Comparison of ENCODE assay signal across 8 cellular contexts in genomic region chr5:133552925-133553525, GRCh38. TPM values are rescaled to one million over a fixed set of nuclear protein-coding genes. Genes with fewer than 3 reads are reported as not detected.
DNase-seq lines count a peak whose midpoint lies in the region; ATAC-seq and TF ChIP-seq lines count a peak whose summit lies in the region.

No MANE protein-coding gene starts in this region.

- peaks cover 8% of the 10 kb centered on the region for H3K27me3 ChIP-seq in kidney epithelial cell (ENCODE audit: control insufficient read depth, insufficient read depth, low read length)

- no peak overlapping the region for H3K4me3 ChIP-seq in astrocyte of the cerebellum (ENCODE audit: low read depth, low read length)
- H3K4me3 ChIP-seq in kidney epithelial cell (ENCODE audit: low read depth, low read length): no peak overlapping the region

- in situ Hi-C loops in astrocyte of the cerebellum (cut with HindIII; ENCODE audit: low sequenced_read_pairs): loop anchor here (10.0 kb wide), 1 partner anchor 392 kb away; no protein-coding TSS in a partner anchor

- TF ChIP-seq CTCF in astrocyte of the cerebellum (IDR thresholded peaks at IDR 0.05; ENCODE audit: low read depth, low read length, missing control alignments) (peak; percentile 70), kidney epithelial cell (IDR thresholded peaks at IDR 0.05; ENCODE audit: insufficient read depth, low read length, poor library complexity, severe bottlenecking) (peak; percentile 80)

- no peaks in the 10 kb centered on the region for H3K36me3 ChIP-seq in kidney epithelial cell (ENCODE audit: control insufficient read depth, insufficient read depth, low read length)

- no peak for ATAC-seq in HG03097 (IDR thresholded peaks at IDR 0.05; ENCODE audit: low FRiP score, unreplicated experiment)

- peak; percentile 16 to 32 for DNase-seq in NCI-H524 (lab: John Stamatoyannopoulos, UW)
- DNase-seq in NCI-H524 treated with DMSO at 0.1 percent for 48 hours (lab: John Stamatoyannopoulos, UW): no peak
- peak; percentile 44 for DNase-seq in HuH-7 (ENCODE audit: low spot score)
- peak; percentile 5 for DNase-seq in T-helper 22 cell (ENCODE audit: low read depth)
- no peak for DNase-seq in astrocyte of the cerebellum (ENCODE audit: low read depth)
- no peak for DNase-seq in kidney epithelial cell (ENCODE audit: low read depth)
- DNase-seq in stimulated activated CD4-positive, alpha-beta T cell treated with anti-CD3 and anti-CD28 coated beads, TNF-alpha, amount 100 ng/mL, for 48 hours (ENCODE audit: low read depth in 3 of 3): peak; percentile 15 to 46 (median 38)

RNA-seq across cellular contexts. Expression of gene FSTL4, which starts 59.3 kb away (rescaled TPM):
- total RNA-seq in kidney epithelial cell: not detected in 2 replicates

Comparison
In these comparisons a context has a peak if more than half of its experiments do, and no peak if none do; other contexts are left out.
1. DNase-seq: peak in NCI-H524 (2 of 2), HuH-7 (single experiment), T-helper 22 cell (single experiment) and stimulated activated CD4-positive, alpha-beta T cell treated with anti-CD3 and anti-CD28 coated beads, TNF-alpha, amount 100 ng/mL, for 48 hours (3 of 3); none in NCI-H524 treated with DMSO at 0.1 percent for 48 hours (single experiment), astrocyte of the cerebellum (single experiment) and kidney epithelial cell (single experiment).